Comparison of ENCODE assay signal across 8 cellular contexts in genomic region chr7:140229591-140230516, GRCh38. TPM values are rescaled to one million over a fixed set of nuclear protein-coding genes. Genes with fewer than 3 reads are reported as not detected.
DNase-seq lines count a peak whose midpoint lies in the region; ATAC-seq, FAIRE-seq and TF ChIP-seq lines count a peak whose summit lies in the region.

No MANE protein-coding gene starts in this region.

- H3K4me3 Mint-ChIP-seq in activated CD4-positive, alpha-beta T cell treated with anti-CD3 and anti-CD28 coated beads, Interleukin-2, amount 10 ng/mL, durations not matched to agents 24 days and 14 days: peak overlapping the region; percentile 96
- H3K4me3 Mint-ChIP-seq in natural killer cell treated with Interleukin-12 subunit alpha and Interleukin-12 subunit beta and Interleukin-15 and Interleukin-18, amount 100 ng/mL, for 72 hours: peak overlapping the region; percentile 95

- WGBS in A549 (ENCODE audit: missing lambda C conversion rate): 76% methylated on average over 33 of the region's 44 CpGs

- H3K4me1 Mint-ChIP-seq in activated CD4-positive, alpha-beta T cell treated with anti-CD3 and anti-CD28 coated beads, Interleukin-2, amount 10 ng/mL, durations not matched to agents 24 days and 14 days: peaks cover 43% of the 10 kb centered on the region
- peaks cover 26 to 30% of the 10 kb centered on the region in 2 donors for H3K4me1 Mint-ChIP-seq in natural killer cell treated with Interleukin-12 subunit alpha and Interleukin-12 subunit beta and Interleukin-15 and Interleukin-18, amount 100 ng/mL, for 72 hours (ENCODE audit: low read depth in 2 of 2)

- no peak for TF ChIP-seq RAD21 in A549 (conservative IDR thresholded peaks at IDR 0.05 in 1 of 2, IDR thresholded peaks at IDR 0.05 in 1 of 2)

- no peak for FAIRE-seq in A549 (lab: Jason Lieb, UNC)

- POLR2A ChIA-PET in A549 (lab: Yijun Ruan, JAX): no interaction called here

- TF ChIP-seq POLR2A in A549 (IDR thresholded peaks at IDR 0.05; ENCODE audit: low read length): no peak

- H3K36me3 ChIP-seq in thoracic aorta: no peaks in the 10 kb centered on the region

- CTCF ChIA-PET in A549 (lab: Yijun Ruan, JAX): interaction anchor here (1.1 to 1.3 kb wide), 3 partner anchors 11 to 24 kb away, joined by 3 to 4 read pairs (median 3); no protein-coding TSS in a partner anchor

- DNase-seq in A549 (ENCODE audit: low read depth in 1 of 2, low spot score in 1 of 2): no peak
- peak; percentile 89 for DNase-seq in activated CD4-positive, alpha-beta T cell treated with anti-CD3 and anti-CD28 coated beads, Interleukin-2, amount 10 ng/mL, durations not matched to agents 24 days and 14 days
- DNase-seq in effector CD8-positive, alpha-beta T cell (lab: John Stamatoyannopoulos, UW): peak; percentile 63
- DNase-seq in natural killer cell treated with Interleukin-12 subunit alpha and Interleukin-12 subunit beta and Interleukin-15 and Interleukin-18, amount 100 ng/mL, for 72 hours (ENCODE audit: low spot score): no peak
- no peak for DNase-seq in thoracic aorta (ENCODE audit: low spot score)
- no peak for DNase-seq in NCI-H345 (lab: John Stamatoyannopoulos, UW)
- no peak for DNase-seq in cerebellar nuclear complex (lab: John Stamatoyannopoulos, UW)

- no peaks in the 10 kb centered on the region for H3K27me3 ChIP-seq in thoracic aorta (replicated peaks; ENCODE audit: insufficient read depth)

- H3K27me3 Mint-ChIP-seq in activated CD4-positive, alpha-beta T cell treated with anti-CD3 and anti-CD28 coated beads, Interleukin-2, amount 10 ng/mL, durations not matched to agents 24 days and 14 days: no peaks in the 10 kb centered on the region
- H3K27me3 Mint-ChIP-seq in natural killer cell treated with Interleukin-12 subunit alpha and Interleukin-12 subunit beta and Interleukin-15 and Interleukin-18, amount 100 ng/mL, for 72 hours: no peaks in the 10 kb centered on the region

- H3K27ac Mint-ChIP-seq in activated CD4-positive, alpha-beta T cell treated with anti-CD3 and anti-CD28 coated beads, Interleukin-2, amount 10 ng/mL, durations not matched to agents 24 days and 14 days: peak overlapping the region; percentile 96
- peak overlapping the region; percentile 75 to 96 for H3K27ac Mint-ChIP-seq in natural killer cell treated with Interleukin-12 subunit alpha and Interleukin-12 subunit beta and Interleukin-15 and Interleukin-18, amount 100 ng/mL, for 72 hours

- H3K27ac ChIP-seq in A549 (peak overlapping the region; percentile 20 to 74; a peak in 5 of 6 replicates), thoracic aorta (no peak overlapping the region)

- H3K4me3 ChIP-seq in A549 (peak overlapping the region; percentile 57), thoracic aorta (peak overlapping the region; percentile 73)

- intact Hi-C loops in activated CD4-positive, alpha-beta T cell treated with anti-CD3 and anti-CD28 coated beads, Interleukin-2, amount 10 ng/mL, durations not matched to agents 24 days and 14 days (cut with micrococcal nuclease): loop anchor here (1.0 to 5.0 kb wide), 5 partner anchors 18 to 873 kb away; partner anchors contain the start of gene LUC7L2

- ATAC-seq in A549: no peak
- ATAC-seq in GM21723 (IDR thresholded peaks at IDR 0.05; ENCODE audit: unreplicated experiment): peak; percentile 39
- peak; percentile 69 to 72 for ATAC-seq in natural killer cell treated with Interleukin-12 subunit alpha and Interleukin-12 subunit beta and Interleukin-15 and Interleukin-18, amount 100 ng/mL, for 72 hours
- no peak for ATAC-seq in thoracic aorta (ENCODE audit: insufficient number of reproducible peaks, low FRiP score, low read depth)

- H3K4me1 ChIP-seq in A549 (peaks cover 17% of the 10 kb centered on the region), thoracic aorta (ENCODE audit: control insufficient read depth in 1 of 2, low read depth in 2 of 2) (peaks cover 0 to 18% of the 10 kb centered on the region in 2 donors)

- H3K9me3 ChIP-seq in A549 (no peaks in the 10 kb centered on the region), thoracic aorta (no peaks in the 10 kb centered on the region)

- H3K36me3 Mint-ChIP-seq in activated CD4-positive, alpha-beta T cell treated with anti-CD3 and anti-CD28 coated beads, Interleukin-2, amount 10 ng/mL, durations not matched to agents 24 days and 14 days (ENCODE audit: low read depth): peaks cover 2% of the 10 kb centered on the region
- no peaks in the 10 kb centered on the region for H3K36me3 Mint-ChIP-seq in natural killer cell treated with Interleukin-12 subunit alpha and Interleukin-12 subunit beta and Interleukin-15 and Interleukin-18, amount 100 ng/mL, for 72 hours

- no peak for TF ChIP-seq EP300 in A549 (IDR thresholded peaks at IDR 0.05)

- TF ChIP-seq CTCF in A549 (IDR thresholded peaks at IDR 0.05) (no peak), thoracic aorta (IDR thresholded peaks at IDR 0.05) (no peak)

- H3K9me3 Mint-ChIP-seq in activated CD4-positive, alpha-beta T cell treated with anti-CD3 and anti-CD28 coated beads, Interleukin-2, amount 10 ng/mL, durations not matched to agents 24 days and 14 days: no peaks in the 10 kb centered on the region
- no peaks in the 10 kb centered on the region for H3K9me3 Mint-ChIP-seq in natural killer cell treated with Interleukin-12 subunit alpha and Interleukin-12 subunit beta and Interleukin-15 and Interleukin-18, amount 100 ng/mL, for 72 hours

- H3K4me2 ChIP-seq in A549: peak overlapping the region; percentile 96

TF ChIP-seq in A549, 52 proteins besides CTCF, POLR2A, EP300 and RAD21:
- TF ChIP-seq CHD2 (IDR thresholded peaks at IDR 0.05; ENCODE audit: low read length, partially characterized antibody) (no peak), MAFK (IDR thresholded peaks at IDR 0.05; ENCODE audit: partially characterized antibody) (no peak), CHD4 (IDR thresholded peaks at IDR 0.05; ENCODE audit: borderline replicate concordance) (no peak), ESRRA (IDR thresholded peaks at IDR 0.05; ENCODE audit: borderline replicate concordance, low read length) (no peak), HOXB5 (CRISPR knock-in tag; IDR thresholded peaks at IDR 0.05) (no peak)

RNA-seq across cellular contexts. Expression of gene KDM7A, which starts 53.1 kb away (rescaled TPM):
- polyA plus RNA-seq in A549 (2011; rRNA removed): 4.1 and 6.1 TPM in 2 replicates
- polyA plus RNA-seq in A549 (2012; cell fraction: cytosol; rRNA removed): 0.49 and 0.73 TPM in 2 replicates
- 1.3 and 1.6 TPM in 2 replicates for polyA plus RNA-seq in A549 (2012; cell fraction: nucleus; rRNA removed)
- polyA plus RNA-seq in A549 (2017; fragmentation: RNase III; extraction: RNeasy Plus Mini Kit Qiagen cat#74134 plus additional on column Dnase treatment): 1.1 to 1.4 TPM (median 1.3 TPM) in 3 replicates
- polyA minus RNA-seq in A549 (2011; rRNA and poly(A)+ RNA removed): 9.1 and 10.1 TPM in 2 replicates
- total RNA-seq in activated CD4-positive, alpha-beta T cell treated with anti-CD3 and anti-CD28 coated beads, Interleukin-2, amount 10 ng/mL, durations not matched to agents 24 days and 14 days: 21.8 and 25.9 TPM in 2 replicates
- 10 to 100 TPM; 12.6 to 14.5 TPM for total RNA-seq in natural killer cell treated with Interleukin-12 subunit alpha and Interleukin-12 subunit beta and Interleukin-15 and Interleukin-18, amount 100 ng/mL, for 72 hours
- total RNA-seq in thoracic aorta: 10 to 100 TPM; 27.9 to 42.7 TPM

Comparison
In these comparisons a context has a peak if more than half of its experiments do, and no peak if none do; other contexts are left out.
1. ATAC-seq: peak in GM21723 (single experiment) and natural killer cell treated with Interleukin-12 subunit alpha and Interleukin-12 subunit beta and Interleukin-15 and Interleukin-18, amount 100 ng/mL, for 72 hours (2 of 2); none in A549 (0 of 2) and thoracic aorta (single experiment).
2. DNase-seq: peak in activated CD4-positive, alpha-beta T cell treated with anti-CD3 and anti-CD28 coated beads, Interleukin-2, amount 10 ng/mL, durations not matched to agents 24 days and 14 days (single experiment) and effector CD8-positive, alpha-beta T cell (single experiment); none in A549 (0 of 2), natural killer cell treated with Interleukin-12 subunit alpha and Interleukin-12 subunit beta and Interleukin-15 and Interleukin-18, amount 100 ng/mL, for 72 hours (single experiment), thoracic aorta (single experiment), NCI-H345 (single experiment) and cerebellar nuclear complex (0 of 2).
3. H3K27ac ChIP-seq: peak in A549 (2 of 2); none in thoracic aorta (0 of 2).